Comparison of ENCODE assay signal across 9 cellular contexts in genomic region chr11:17476317-17477083, GRCh38. TPM values are rescaled to one million over a fixed set of nuclear protein-coding genes. Genes with fewer than 3 reads are reported as not detected.
DNase-seq lines count a peak whose midpoint lies in the region; ATAC-seq and TF ChIP-seq lines count a peak whose summit lies in the region.
"Had no signal": no experiment of that assay in that cellular context is flagged by ENCODE, and none has a peak within 500 bp of the region (broad histone marks: within the 10 kb centered on the region; RNA-seq: fewer than 3 reads in every experiment).

TSS of gene ABCC8 (minus strand) at chr11:17476845. CDS start at chr11:17476776, 69 bp downstream.

- H3K27me3 ChIP-seq in dorsolateral prefrontal cortex (peaks cover 0 to 25% (median 0%) of the 10 kb centered on the region in 45 donors), osteoblast (ENCODE audit: insufficient read depth, low read length) (peaks cover 47% of the 10 kb centered on the region)

- no peak within 1 kb of the TSS for H3K4me2 ChIP-seq in osteoblast (ENCODE audit: insufficient read depth, low read length)

- H3K4me3 ChIP-seq in dorsolateral prefrontal cortex (peak within 1 kb of the TSS; percentile 42 to 80 (median 67)), osteoblast (ENCODE audit: insufficient read depth, low read length) (no peak within 1 kb of the TSS)

- H3K27ac ChIP-seq in dorsolateral prefrontal cortex (peak within 1 kb of the TSS in 41 of 59 donors; percentile 17 to 81 (median 58)), osteoblast (ENCODE audit: low read depth, low read length) (no peak within 1 kb of the TSS)

- no peak for ATAC-seq in HG02571 (IDR thresholded peaks at IDR 0.05; ENCODE audit: unreplicated experiment)

- no peaks in the 10 kb centered on the region for H3K4me1 ChIP-seq in osteoblast (ENCODE audit: insufficient read depth, low read length)

- peak; percentile 47 for DNase-seq in COLO668 (lab: John Stamatoyannopoulos, UW; ENCODE audit: unreplicated experiment)
- peak; percentile 40 for DNase-seq in NCI-H1105 treated with DMSO at 0.1 percent for 48 hours (lab: John Stamatoyannopoulos, UW)
- DNase-seq in dorsolateral prefrontal cortex: peak in 5 of 10 donors; percentile 21 to 54 (median 38)
- DNase-seq in osteoblast (ENCODE audit: insufficient read length, low spot score, missing footprints): peak; percentile 64
- DNase-seq in NCI-H187 treated with DMSO at 0.1 percent for 48 hours (lab: John Stamatoyannopoulos, UW): no peak
- no peak for DNase-seq in GOT3 (lab: John Stamatoyannopoulos, UW)
- DNase-seq in KBM-7: no peak
- DNase-seq: NCI-H446 treated with DMSO at 0.1 percent for 48 hours had no signal

- no peaks in the 10 kb centered on the region for H3K79me2 ChIP-seq in osteoblast (ENCODE audit: insufficient read depth, low read length)

- intact Hi-C loops in dorsolateral prefrontal cortex (cut with DNase I): no loop called here

- TF ChIP-seq CTCF in dorsolateral prefrontal cortex (IDR thresholded peaks at IDR 0.05 in 54 of 56, conservative IDR thresholded peaks at IDR 0.05 in 2 of 56; ENCODE audit: low read depth in 1 of 56, partially characterized antibody in 56 of 56) (no peak), osteoblast (IDR thresholded peaks at IDR 0.05; ENCODE audit: extremely low read depth, low read depth, low read length) (no peak)

- H2AFZ ChIP-seq in osteoblast (ENCODE audit: low read length): no peak within 1 kb of the TSS

- no peaks in the 10 kb centered on the region for H4K20me1 ChIP-seq in osteoblast (ENCODE audit: insufficient read depth, low read length)

- in situ Hi-C loops in KBM-7 (cut with MboI; ENCODE audit: low pct_unique_long_range_greater_than_20kb, low sequenced_read_pairs): no loop called here

- no peaks in the 10 kb centered on the region for H3K9me3 ChIP-seq in osteoblast (ENCODE audit: low read depth, low read length)

- H3K36me3 ChIP-seq in osteoblast (ENCODE audit: insufficient read depth, low read length): no peaks in the 10 kb centered on the region

RNA-seq across cellular contexts. Expression of gene ABCC8, which starts in this region (rescaled TPM):
- 100 to 1,000 TPM in 16 of 120 experiments, 10 to 100 TPM in 104; 30.1 to 140 (median 76.8) TPM for total RNA-seq in dorsolateral prefrontal cortex
- total RNA-seq in osteoblast: not detected in 2 replicates

Comparison
In these comparisons a context has a peak if more than half of its experiments do, and no peak if none do; other contexts are left out.
1. RNA of gene ABCC8 (total RNA-seq): 30.1 to 140 TPM in dorsolateral prefrontal cortex; not detected in osteoblast; every median in the first group is over 10 times any median in the second.
2. Peak in DNase-seq in osteoblast; RNA of the gene not detected or under 1 TPM.
3. DNase-seq: peak in COLO668 (single experiment) and NCI-H1105 treated with DMSO at 0.1 percent for 48 hours (single experiment); none in NCI-H187 treated with DMSO at 0.1 percent for 48 hours (single experiment), GOT3 (single experiment) and KBM-7 (single experiment).